33 cellular contexts compared by ENCODE assay signal in the genomic region with DNA sequence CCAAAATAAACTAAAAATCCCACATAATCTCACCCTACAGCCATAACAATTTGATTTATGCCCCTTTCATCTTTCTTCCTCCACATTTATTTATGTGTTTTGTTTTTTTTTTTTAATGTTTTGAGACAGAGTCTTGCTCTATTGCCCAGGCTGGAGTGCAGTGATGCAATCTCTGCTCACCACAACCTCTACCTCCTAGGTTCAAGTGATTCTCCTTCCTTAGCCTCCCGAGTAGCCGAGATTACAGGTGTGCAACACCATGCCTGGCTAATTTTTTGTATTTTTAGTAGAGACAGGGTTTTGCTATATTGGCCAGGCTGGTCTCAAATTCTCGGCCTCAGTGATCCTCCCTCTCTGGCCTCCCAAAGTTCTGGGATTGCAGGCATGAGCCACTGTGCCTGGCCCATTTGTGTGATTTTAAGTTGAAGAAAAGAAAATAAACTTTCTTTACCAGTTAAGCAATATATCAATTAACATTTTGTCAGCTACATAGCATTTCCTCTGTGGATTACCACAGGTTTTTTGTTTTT.
"Had no signal": no experiment of that assay in that cellular context is flagged by ENCODE, and none has a peak within 500 bp of the region (broad histone marks: within the 10 kb centered on the region; RNA-seq: fewer than 3 reads in every experiment).

No MANE protein-coding gene starts in this region.

- H3K27ac Mint-ChIP-seq: activated CD4-positive, alpha-beta memory T cell treated with anti-CD3 and anti-CD28 coated beads for 36 hours; activated CD4-positive, alpha-beta T cell treated with anti-CD3 and anti-CD28 coated beads for 36 hours; activated CD8-positive, alpha-beta memory T cell treated with anti-CD3 and anti-CD28 coated beads, Interleukin-2, amount 10 ng/mL, durations not matched to agents 7 days and 5 days; activated CD8-positive, alpha-beta T cell treated with anti-CD3 and anti-CD28 coated beads, Interleukin-2, amount 10 ng/mL, durations not matched to agents 7 days and 5 days; activated naive CD4-positive, alpha-beta T cell treated with anti-CD3 and anti-CD28 coated beads for 36 hours; activated naive CD8-positive, alpha-beta T cell; activated T-helper 2 cell treated with anti-CD3 and anti-CD28 coated beads, Interferon-gamma antibody, Interleukin-2, Interleukin-4, amounts not matched to agents 10 μg/mL and 5 μg/mL and 100 μg/mL, durations not matched to agents 14 hours and 24 hours and 36 hours; effector memory CD8-positive, alpha-beta T cell; T-helper 17 cell had no signal

- H3K9me3 ChIP-seq: esophagus muscularis mucosa, gastrocnemius medialis had no signal

- DNase-seq: activated CD4-positive, alpha-beta memory T cell treated with anti-CD3 and anti-CD28 coated beads for 36 hours; activated CD4-positive, alpha-beta T cell treated with anti-CD3 and anti-CD28 coated beads for 36 hours; activated CD4-positive, alpha-beta T cell treated with anti-CD3 and anti-CD28 coated beads, Interleukin-2, amount 10 ng/mL, durations not matched to agents 24 days and 14 days; activated CD4-positive, CD25-positive, alpha-beta regulatory T cell; activated CD4-positive, CD25-positive, alpha-beta regulatory T cell treated with anti-CD3 and anti-CD28 coated beads, Interleukin-2, amount 50 U/mL, for 72 hours; activated CD8-positive, alpha-beta memory T cell treated with anti-CD3 and anti-CD28 coated beads, Interleukin-2, amount 10 ng/mL, durations not matched to agents 7 days and 5 days; activated CD8-positive, alpha-beta memory T cell treated with anti-CD3 and anti-CD28 coated beads, Interleukin-2, amount 50 U/mL, for 4 hours; activated CD8-positive, alpha-beta T cell treated with anti-CD3 and anti-CD28 coated beads, Interleukin-2, amount 10 ng/mL, durations not matched to agents 7 days and 5 days; activated effector memory CD4-positive, alpha-beta T cell treated with anti-CD3 and anti-CD28 coated beads, Interleukin-2, amount 50 U/mL, for 16 hours; activated naive CD4-positive, alpha-beta T cell treated with anti-CD3 and anti-CD28 coated beads for 36 hours; activated T-cell treated with anti-CD3 and anti-CD28 coated beads, Interleukin-2, amount 50 U/mL, for 1 hour; activated T-cell treated with anti-CD3 and anti-CD28 coated beads, Interleukin-2, amount 50 U/mL, for 48 hours; amniotic stem cell; brain microvascular endothelial cell; cortex of kidney; dermis blood vessel endothelial cell; effector CD4-positive, alpha-beta T cell; effector memory CD8-positive, alpha-beta T cell; erythroblast; foreskin keratinocyte; gastrocnemius medialis; T-helper 1 cell; T-helper 17 cell; T1000 had no signal

- H3K4me3 ChIP-seq: esophagus muscularis mucosa, gastrocnemius medialis had no signal

- H3K27me3 Mint-ChIP-seq: activated CD4-positive, alpha-beta memory T cell treated with anti-CD3 and anti-CD28 coated beads for 36 hours; activated CD4-positive, alpha-beta T cell treated with anti-CD3 and anti-CD28 coated beads for 36 hours; activated CD4-positive, alpha-beta T cell treated with anti-CD3 and anti-CD28 coated beads, Interleukin-2, amount 10 ng/mL, durations not matched to agents 24 days and 14 days; activated CD8-positive, alpha-beta memory T cell treated with anti-CD3 and anti-CD28 coated beads, Interleukin-2, amount 10 ng/mL, durations not matched to agents 7 days and 5 days; activated naive CD8-positive, alpha-beta T cell; central memory CD8-positive, alpha-beta T cell; effector memory CD8-positive, alpha-beta T cell; T-helper 17 cell had no signal

- FAIRE-seq: astrocyte, bronchial epithelial cell had no signal

- H3K36me3 ChIP-seq: brain microvascular endothelial cell, esophagus muscularis mucosa, gastrocnemius medialis, WERI-Rb-1 had no signal

- H3K4me1 ChIP-seq: foreskin keratinocyte, gastrocnemius medialis had no signal

- ATAC-seq: activated CD4-positive, alpha-beta T cell treated with anti-CD3 and anti-CD28 coated beads for 36 hours; activated CD8-positive, alpha-beta memory T cell treated with anti-CD3 and anti-CD28 coated beads, Interleukin-2, amount 10 ng/mL, durations not matched to agents 7 days and 5 days; activated CD8-positive, alpha-beta T cell treated with anti-CD3 and anti-CD28 coated beads, Interleukin-2, amount 10 ng/mL, durations not matched to agents 7 days and 5 days; effector memory CD8-positive, alpha-beta T cell; foreskin keratinocyte; gastrocnemius medialis; T-helper 17 cell had no signal

- H3K9me3 Mint-ChIP-seq: effector memory CD8-positive, alpha-beta T cell had no signal

- H3K27ac ChIP-seq: brain microvascular endothelial cell, esophagus muscularis mucosa, foreskin keratinocyte, gastrocnemius medialis had no signal

- H3K4me3 Mint-ChIP-seq: activated CD4-positive, alpha-beta memory T cell treated with anti-CD3 and anti-CD28 coated beads for 36 hours; activated CD4-positive, alpha-beta T cell treated with anti-CD3 and anti-CD28 coated beads for 36 hours; activated CD4-positive, alpha-beta T cell treated with anti-CD3 and anti-CD28 coated beads, Interleukin-2, amount 10 ng/mL, durations not matched to agents 24 days and 14 days; activated CD8-positive, alpha-beta memory T cell treated with anti-CD3 and anti-CD28 coated beads, Interleukin-2, amount 10 ng/mL, durations not matched to agents 7 days and 5 days; activated CD8-positive, alpha-beta T cell treated with anti-CD3 and anti-CD28 coated beads, Interleukin-2, amount 10 ng/mL, durations not matched to agents 7 days and 5 days; activated naive CD4-positive, alpha-beta T cell treated with anti-CD3 and anti-CD28 coated beads for 36 hours; activated naive CD8-positive, alpha-beta T cell; activated T-helper 1 cell treated with anti-CD3 and anti-CD28 coated beads, Interleukin-12 subunit alpha, Interleukin-12 subunit beta, Interleukin-2, Interleukin-4 antibody, amounts not matched to agents 30 ng/mL and 10 ng/mL and 1 ng/mL, durations not matched to agents 14 hours and 24 hours and 36 hours; central memory CD8-positive, alpha-beta T cell; effector memory CD8-positive, alpha-beta T cell; T-helper 17 cell; T-helper 2 cell treated with Interferon-gamma antibody and Interleukin-4, amounts not matched to agents 5 μg/mL and 100 μg/mL, for 36 hours had no signal

- H3K27me3 ChIP-seq: brain microvascular endothelial cell, esophagus muscularis mucosa, foreskin keratinocyte, gastrocnemius medialis had no signal
